ENCODE assay signal across 14 cellular contexts in the genomic region with DNA sequence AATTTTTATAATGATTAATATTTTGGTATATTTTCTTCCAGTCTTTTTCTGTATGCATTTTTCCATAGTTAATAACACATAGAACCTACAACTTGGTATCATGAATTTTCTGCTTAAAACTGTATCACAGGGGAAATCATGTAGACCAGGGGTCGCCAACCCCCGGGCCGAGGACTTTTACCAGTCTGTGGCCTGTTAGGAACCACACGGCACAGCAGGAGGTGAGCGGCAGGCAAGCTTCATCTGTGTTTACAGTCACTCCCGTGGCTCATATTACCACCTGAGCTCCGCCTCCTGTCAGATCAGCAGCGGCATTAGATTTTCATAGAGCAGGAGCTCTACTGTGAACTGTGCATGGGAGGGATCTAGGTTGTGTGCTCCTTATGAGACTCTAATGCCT. TPM values are rescaled to one million over a fixed set of nuclear protein-coding genes. Genes with fewer than 3 reads are reported as not detected.
DNase-seq lines count a peak whose midpoint lies in the region; ATAC-seq, FAIRE-seq and TF ChIP-seq lines count a peak whose summit lies in the region.
"Had no signal": no experiment of that assay in that cellular context is flagged by ENCODE, and none has a peak within 500 bp of the region (broad histone marks: within the 10 kb centered on the region; RNA-seq: fewer than 3 reads in every experiment).

No MANE protein-coding gene starts in this region.

- no peak overlapping the region for H3K9ac ChIP-seq in H1 (replicated peaks in 1 of 4; ENCODE audit: extremely low read depth in 1 of 4, low read depth in 3 of 4, low read length in 3 of 4)

- no peak overlapping the region for H3K27ac Mint-ChIP-seq in type B pancreatic cell
- H3K27ac Mint-ChIP-seq: activated CD4-positive, alpha-beta memory T cell treated with anti-CD3 and anti-CD28 coated beads for 36 hours had no signal

- peaks cover 5 to 22% (median 9%) of the 10 kb centered on the region in 4 experiments for H3K4me1 ChIP-seq in H1 (replicated peaks in 1 of 4; ENCODE audit: control insufficient read depth in 3 of 4, insufficient read depth in 4 of 4, low read length in 3 of 4)
- H3K4me1 ChIP-seq: A549 had no signal

- peaks cover 41% of the 10 kb centered on the region for H3K4me1 Mint-ChIP-seq in type B pancreatic cell (ENCODE audit: unreplicated experiment)

- H3K36me3 Mint-ChIP-seq in type B pancreatic cell = no peaks in the 10 kb centered on the region
- H3K36me3 Mint-ChIP-seq: activated CD4-positive, alpha-beta memory T cell treated with anti-CD3 and anti-CD28 coated beads for 36 hours; brain had no signal

- POLR2A ChIA-PET in H1 (lab: Charles Lee; ENCODE audit: partially characterized antibody) = interaction anchor here (0.9 kb wide), 1 partner anchor 53 kb away, joined by 3 read pairs; no protein-coding TSS in a partner anchor

- H3K79me1 ChIP-seq in H1 (ENCODE audit: low read depth, low read length) = no peaks in the 10 kb centered on the region

- H2AK5ac ChIP-seq in H1 (ENCODE audit: low read depth, low read length) = no peak overlapping the region

- H3K4ac ChIP-seq in H1 (replicated peaks; ENCODE audit: insufficient read length, low read depth, low read length) = no peak overlapping the region

- H3K36me3 ChIP-seq in H1 (ENCODE audit: control insufficient read depth in 2 of 4, insufficient read depth in 4 of 4, low read length in 3 of 4) = no peaks in the 10 kb centered on the region

- no peak overlapping the region for H3K18ac ChIP-seq in H1 (ENCODE audit: extremely low read depth, low read length)

- no peaks in the 10 kb centered on the region for H3K79me2 ChIP-seq in H1 (ENCODE audit: control insufficient read depth in 1 of 2, insufficient read depth in 2 of 2, low read length in 2 of 2)

- peak overlapping the region in 1 of 4 experiments; percentile 5; a peak in 1 of 8 replicates for H3K4me3 ChIP-seq in H1 (ENCODE audit: extremely low read depth in 1 of 4, insufficient read depth in 2 of 4, low read depth in 3 of 4, low read length in 4 of 4)
- H3K4me3 ChIP-seq: A549 had no signal

- no peak overlapping the region for H3K23ac ChIP-seq in H1 (ENCODE audit: insufficient read length)

- peak overlapping the region; percentile 40 to 42; a peak in 2 of 4 replicates for H3K4me2 ChIP-seq in H1 (ENCODE audit: insufficient read depth in 1 of 2, low read depth in 2 of 2, low read length in 2 of 2)
- H3K4me2 ChIP-seq: A549 had no signal

- no peak overlapping the region for H3K56ac ChIP-seq in H1 (replicated peaks; ENCODE audit: insufficient read length, low read depth, low read length)

- DNase-seq in SHP77 (lab: John Stamatoyannopoulos, UW) = peak; percentile 4 to 5
- no peak for DNase-seq in SHP77 treated with DMSO at 0.1 percent for 48 hours (lab: John Stamatoyannopoulos, UW)
- DNase-seq in NCI-H446 treated with DMSO at 0.1 percent for 48 hours (lab: John Stamatoyannopoulos, UW) = peak; percentile 25
- DNase-seq in H1 (ENCODE audit: low read depth in 1 of 2, low spot score in 2 of 2) = peak in 1 of 2 experiments; percentile 69
- no peak for DNase-seq in type B pancreatic cell (ENCODE audit: extremely low spot score, unreplicated experiment)
- no peak for DNase-seq in NOMO-1 treated with DMSO at 0.1 percent for 48 hours (lab: John Stamatoyannopoulos, UW; ENCODE audit: unreplicated experiment)
- DNase-seq in OCI-M2 (lab: John Stamatoyannopoulos, UW; ENCODE audit: unreplicated experiment) = no peak
- DNase-seq: activated CD4-positive, alpha-beta memory T cell treated with anti-CD3 and anti-CD28 coated beads for 36 hours had no signal

- H3K4me3 Mint-ChIP-seq in type B pancreatic cell = peak overlapping the region; percentile 66
- H3K4me3 Mint-ChIP-seq: activated CD4-positive, alpha-beta memory T cell treated with anti-CD3 and anti-CD28 coated beads for 36 hours; neural crest cell had no signal

- no peak overlapping the region for H3K14ac ChIP-seq in H1 (ENCODE audit: insufficient read length)

- TF ChIP-seq EP300 in H1 (IDR thresholded peaks at IDR 0.05; ENCODE audit: borderline replicate concordance in 1 of 2, low read depth in 2 of 2, low read length in 2 of 2) = no peak

- TF ChIP-seq CTCF in H1 (IDR thresholded peaks at IDR 0.05; ENCODE audit: control extremely low read depth in 1 of 3, insufficient read depth in 1 of 3, low read depth in 1 of 3, low read length in 3 of 3) = no peak
- no peak for TF ChIP-seq CTCF in type B pancreatic cell (conservative IDR thresholded peaks at IDR 0.05)

- H3K27ac ChIP-seq in H1 (ENCODE audit: low read depth, low read length) = no peak overlapping the region
- H3K27ac ChIP-seq: A549 had no signal

- 36% methylated on average over 8 of the region's 8 CpGs; no CpG with 5 or more reads in 1 of the 2 experiments for WGBS in H1 (ENCODE audit: extremely low coverage in 1 of 2, insufficient coverage in 1 of 2, insufficient read length in 1 of 2, insufficient replicate concordance in 2 of 2, low coverage in 1 of 2, low lambda C conversion rate in 2 of 2, missing lambda C conversion rate in 1 of 2), 2 experiments

- H2BK5ac ChIP-seq in H1 (ENCODE audit: low read depth, low read length) = peak overlapping the region; percentile 63; the same call in 1 of the 2 replicates

- H3K27me3 Mint-ChIP-seq in type B pancreatic cell = peaks cover 6% of the 10 kb centered on the region

- no peak overlapping the region for H4K5ac ChIP-seq in H1 (ENCODE audit: insufficient read length, low read depth, low read length)

- H2BK12ac ChIP-seq in H1 (ENCODE audit: low read depth, low read length) = no peak overlapping the region

- no peak overlapping the region for H2AFZ ChIP-seq in H1 (ENCODE audit: low read length)

- no peak for TF ChIP-seq RAD21 in H1 (IDR thresholded peaks at IDR 0.05 in 1 of 2, conservative IDR thresholded peaks at IDR 0.05 in 1 of 2; ENCODE audit: low read depth in 2 of 2, low read length in 2 of 2)

- CTCF ChIA-PET in H1 (lab: Charles Lee; ENCODE audit: partially characterized antibody) = interaction anchor here (0.6 to 7.8 kb wide), 11 partner anchors 9 to 401 kb away, joined by 3 to 273 read pairs (median 4); a partner anchor contains a TSS

- no peak for TF ChIP-seq POLR2A in H1 (IDR thresholded peaks at IDR 0.05; ENCODE audit: control extremely low read depth in 1 of 2, low read depth in 2 of 2, low read length in 2 of 2)

- H3K9me3 ChIP-seq in H1 (ENCODE audit: insufficient read depth in 2 of 2, low read depth in 1 of 2, low read length in 1 of 2) = no peaks in the 10 kb centered on the region
- H3K9me3 ChIP-seq: A549 had no signal

- no peaks in the 10 kb centered on the region for H4K20me1 ChIP-seq in H1 (replicated peaks in 1 of 2; ENCODE audit: control insufficient read depth in 1 of 2, insufficient read depth in 2 of 2, low read length in 2 of 2)

- no peaks in the 10 kb centered on the region; the same call in 1 of the 2 replicates for H3K23me2 ChIP-seq in H1 (ENCODE audit: low read depth, low read length)

- H4K91ac ChIP-seq in H1 (replicated peaks; ENCODE audit: insufficient read length, low read length) = no peak overlapping the region

- no peak for FAIRE-seq in H1 (lab: Jason Lieb, UNC)
- FAIRE-seq: A549, frontal cortex, RCC 7860 had no signal

- no peaks in the 10 kb centered on the region for H3K27me3 ChIP-seq in H1 (replicated peaks in 1 of 4; ENCODE audit: control insufficient read depth in 3 of 4, extremely low read depth in 1 of 4, insufficient read depth in 3 of 4, low read length in 3 of 4)

- H2BK15ac ChIP-seq in H1 (ENCODE audit: low read length) = 0 out of 2 replicates have a peak overlapping the region, but pooled peaks have one; percentile 12

- H4K8ac ChIP-seq in H1 (ENCODE audit: extremely low read depth, insufficient read depth, low read length) = no peak overlapping the region

- H2BK120ac ChIP-seq in H1 (replicated peaks; ENCODE audit: low read depth, low read length) = no peak overlapping the region

- ATAC-seq in HG02885 (IDR thresholded peaks at IDR 0.05; ENCODE audit: poor library complexity, unreplicated experiment) = no peak
- ATAC-seq: A549 had no signal

- H2BK20ac ChIP-seq in H1 (ENCODE audit: low read length) = no peak overlapping the region; the same call in 1 of the 2 replicates

- H3K9me3 Mint-ChIP-seq in type B pancreatic cell = no peaks in the 10 kb centered on the region
- H3K9me3 Mint-ChIP-seq: activated CD4-positive, alpha-beta memory T cell treated with anti-CD3 and anti-CD28 coated beads for 36 hours; brain; neural crest cell had no signal

TF ChIP-seq in H1, 55 proteins besides CTCF, POLR2A, EP300 and RAD21:
- TF ChIP-seq SIN3A (conservative IDR thresholded peaks at IDR 0.05 in 1 of 2, IDR thresholded peaks at IDR 0.05 in 1 of 2; ENCODE audit: low read depth in 1 of 2, low read length in 2 of 2) (0 out of 4 replicates have a peak, but pooled peaks of 1 of the 2 experiments have one; percentile 42), POLR2AphosphoS5 (IDR thresholded peaks at IDR 0.05; ENCODE audit: low read depth, low read length) (no peak), CHD2 (IDR thresholded peaks at IDR 0.05; ENCODE audit: low read length) (no peak)

RNA-seq across cellular contexts. Expression of a gene that starts 54.7 kb away (rescaled TPM):
- 271 and 280 TPM in 2 replicates for total RNA-seq in H1 (2021; fragmentation: NEBNext Ultra II Directional; extraction: Animal tissue kit (Norgen Biotek cat#: 25700))
- 40.0 and 99.9 TPM in 2 replicates for polyA plus RNA-seq in H1 (2011; rRNA removed)
- polyA plus RNA-seq in H1 (2011; cell fraction: cytosol; rRNA removed) = 158 TPM
- polyA plus RNA-seq in H1 (2011; cell fraction: nucleus; rRNA removed) = 10.1 TPM
- 121 to 356 TPM (median 153 TPM) in 4 replicates for polyA plus RNA-seq in H1 (2012, experiment 1 of 2)
- 1,071 TPM for polyA plus RNA-seq in H1 (2012, experiment 2 of 2)
- polyA plus RNA-seq in H1 (2013, experiment 1 of 2) = 805 TPM
- polyA plus RNA-seq in H1 (2013, experiment 2 of 2) = 862 TPM
- polyA minus RNA-seq in H1 (2011; rRNA and poly(A)+ RNA removed) = 6.2 and 6.6 TPM in 2 replicates
- 13.1 TPM for polyA minus RNA-seq in H1 (2011; cell fraction: cytosol; rRNA and poly(A)+ RNA removed)
- 28.3 TPM for polyA minus RNA-seq in H1 (2011; cell fraction: nucleus; rRNA and poly(A)+ RNA removed)
- 55.2 and 78.3 TPM in 2 replicates for total RNA-seq in type B pancreatic cell (ENCODE audit: low replicate concordance)

Comparison
In these comparisons a context has a peak if more than half of its experiments do, and no peak if none do; other contexts are left out.
1. DNase-seq: peak in SHP77 (2 of 2) and NCI-H446 treated with DMSO at 0.1 percent for 48 hours (single experiment); none in SHP77 treated with DMSO at 0.1 percent for 48 hours (single experiment), type B pancreatic cell (single experiment), NOMO-1 treated with DMSO at 0.1 percent for 48 hours (single experiment) and OCI-M2 (single experiment).